1 cellular context compared by ENCODE assay signal in the genomic region with DNA sequence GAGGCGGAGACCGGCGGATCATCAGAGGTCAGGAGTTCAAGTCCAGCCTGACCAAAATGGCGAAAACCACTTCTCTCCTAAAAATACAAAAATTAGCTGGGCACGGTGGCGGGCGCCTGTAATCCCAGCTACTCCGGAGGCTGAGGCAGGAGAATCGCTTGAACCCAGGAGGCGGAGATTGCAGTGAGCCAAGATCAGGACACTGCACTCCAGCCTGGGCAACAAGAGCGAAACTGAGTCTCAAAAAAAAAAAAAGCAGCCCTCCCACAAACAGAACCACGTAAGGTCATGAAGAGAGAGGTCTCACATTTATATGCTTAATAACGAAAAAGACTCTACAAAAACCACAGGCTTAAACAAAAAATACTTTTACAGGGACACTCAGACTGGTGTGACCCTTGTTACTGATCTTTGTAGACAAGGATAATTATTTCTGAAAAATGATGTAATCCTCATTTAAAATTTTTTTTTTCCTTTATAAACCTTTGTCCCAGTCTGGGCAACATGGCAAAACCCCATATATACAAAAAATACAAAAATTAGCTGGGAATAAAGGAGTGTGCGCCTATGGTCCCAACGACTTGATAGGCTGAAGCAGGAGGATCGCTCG.
TF ChIP-seq lines count a peak whose summit lies in the region.

No MANE protein-coding gene starts in this region.

TF ChIP-seq in endothelial cell of umbilical vein, 7 proteins besides CTCF, POLR2A, EP300 and RAD21:
- TF ChIP-seq, protein P1, sequence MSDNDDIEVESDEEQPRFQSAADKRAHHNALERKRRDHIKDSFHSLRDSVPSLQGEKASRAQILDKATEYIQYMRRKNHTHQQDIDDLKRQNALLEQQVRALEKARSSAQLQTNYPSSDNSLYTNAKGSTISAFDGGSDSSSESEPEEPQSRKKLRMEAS (IDR thresholded peaks at IDR 0.05; ENCODE audit: insufficient read depth, insufficient read length), result no peak
- TF ChIP-seq GATA2 (IDR thresholded peaks at IDR 0.05; ENCODE audit: insufficient read depth, insufficient read length, low read depth, low read length), result no peak
- TF ChIP-seq MYC (IDR thresholded peaks at IDR 0.05; ENCODE audit: low read depth, low read length), result no peak
- TF ChIP-seq POLR2AphosphoS5 (IDR thresholded peaks at IDR 0.05; ENCODE audit: insufficient read depth, low read depth, low read length), result no peak
- TF ChIP-seq FOS (IDR thresholded peaks at IDR 0.05; ENCODE audit: borderline replicate concordance, insufficient read depth, low read length), result no peak
- TF ChIP-seq JUN (IDR thresholded peaks at IDR 0.05; ENCODE audit: borderline replicate concordance, insufficient read depth, insufficient read length, low read depth), result no peak
- no peak for TF ChIP-seq EZH2 (IDR thresholded peaks at IDR 0.05; ENCODE audit: borderline replicate concordance, low read depth, low read length, severe bottlenecking)
TF ChIP-seq in endothelial cell of umbilical vein: peak in this region for 0.
